Comparison of ENCODE assay signal across 8 cellular contexts in genomic region chr1:211261229-211261628, GRCh38. TPM values are rescaled to one million over a fixed set of nuclear protein-coding genes. Genes with fewer than 3 reads are reported as not detected.
DNase-seq lines count a peak whose midpoint lies in the region; ATAC-seq and TF ChIP-seq lines count a peak whose summit lies in the region.

No MANE protein-coding gene starts in this region.

- H3K27ac ChIP-seq in RWPE2 (ENCODE audit: poor library complexity, severe bottlenecking) (peak overlapping the region; percentile 88), esophagus squamous epithelium (peak overlapping the region in 3 of 4 donors; percentile 92 to 100 (median 99)), psoas muscle (peak overlapping the region; percentile 92)

- in situ Hi-C loops in GM13977 (cut with MboI; ENCODE audit: low pct_unique_long_range_greater_than_20kb, low sequenced_read_pairs, unreplicated experiment): no loop called here

- TF ChIP-seq POLR2A in esophagus squamous epithelium (IDR thresholded peaks at IDR 0.05): no peak

- intact Hi-C loops in esophagus squamous epithelium (cut with DNase I): no loop called here
- intact Hi-C loops in psoas muscle (cut with DNase I): no loop called here

- no peak for ATAC-seq in RWPE2 (ENCODE audit: low read depth)
- no peak for ATAC-seq in psoas muscle

- H3K27me3 ChIP-seq in RWPE2 (ENCODE audit: insufficient read depth, poor library complexity, severe bottlenecking) (no peaks in the 10 kb centered on the region), esophagus squamous epithelium (no peaks in the 10 kb centered on the region), psoas muscle (ENCODE audit: insufficient read depth in 3 of 3, low read length in 2 of 3) (no peaks in the 10 kb centered on the region)

- 15 to 18% methylated on average over 2 of the region's 2 CpGs for WGBS in esophagus squamous epithelium, 2 donors
- 24 to 41% (median 25%) methylated on average over 2 of the region's 2 CpGs for WGBS in psoas muscle, 3 donors

- TF ChIP-seq CTCF in RWPE2 (IDR thresholded peaks at IDR 0.05; ENCODE audit: poor library complexity, severe bottlenecking) (no peak), esophagus squamous epithelium (IDR thresholded peaks at IDR 0.05) (no peak), psoas muscle (IDR thresholded peaks at IDR 0.05) (no peak), GM13977 (IDR thresholded peaks at IDR 0.05; ENCODE audit: extremely low read depth, insufficient read depth, missing control alignments) (no peak)

- DNase-seq in RWPE2 (ENCODE audit: low spot score) (no peak), esophagus squamous epithelium (lab: John Stamatoyannopoulos, UW) (no peak), psoas muscle (no peak), NK-92 (lab: John Stamatoyannopoulos, UW; ENCODE audit: unreplicated experiment) (no peak), NCI-H1436 (lab: John Stamatoyannopoulos, UW) (no peak), GM13977 (ENCODE audit: low spot score) (no peak), NCI-H526 (lab: John Stamatoyannopoulos, UW) (no peak)

- H3K9me3 ChIP-seq in RWPE2 (ENCODE audit: severe bottlenecking): no peaks in the 10 kb centered on the region
- no peaks in the 10 kb centered on the region for H3K9me3 ChIP-seq in esophagus squamous epithelium
- H3K9me3 ChIP-seq in psoas muscle: no peaks in the 10 kb centered on the region

- H3K4me1 ChIP-seq in RWPE2 (ENCODE audit: insufficient read depth, poor library complexity, severe bottlenecking) (no peaks in the 10 kb centered on the region), esophagus squamous epithelium (peaks cover 10 to 51% (median 16%) of the 10 kb centered on the region in 3 donors), psoas muscle (peaks cover 19% of the 10 kb centered on the region)

- H3K4me3 ChIP-seq in GM08714 (ENCODE audit: low read length) (peak overlapping the region; percentile 98), RWPE2 (ENCODE audit: severe bottlenecking) (peak overlapping the region; percentile 60), esophagus squamous epithelium (peak overlapping the region; percentile 94 to 97 (median 96)), psoas muscle (peak overlapping the region; percentile 87)

- H3K36me3 ChIP-seq in RWPE2 (ENCODE audit: low read depth) (peaks cover 9% of the 10 kb centered on the region), esophagus squamous epithelium (peaks cover 0 to 35% (median 2%) of the 10 kb centered on the region in 3 donors), psoas muscle (ENCODE audit: insufficient read depth in 1 of 2, low read depth in 1 of 2) (peaks cover 0 to 28% of the 10 kb centered on the region in 2 donors)

RNA-seq across cellular contexts. Expression of gene RCOR3, which starts 2.1 kb away (rescaled TPM):
- total RNA-seq in esophagus squamous epithelium (10 to 100 TPM; 10.8 to 37.8 (median 18.9) TPM), psoas muscle (10 to 100 TPM; 67.4 to 95.7 (median 72.0) TPM)
- 10 to 100 TPM; 29.4 to 95.1 (median 62.6) TPM for polyA plus RNA-seq in psoas muscle
